ENCODE assay signal across 8 cellular contexts in genomic region chr2:25951071-25951547, GRCh38. TPM values are rescaled to one million over a fixed set of nuclear protein-coding genes. Genes with fewer than 3 reads are reported as not detected.
DNase-seq lines count a peak whose midpoint lies in the region; ATAC-seq and TF ChIP-seq lines count a peak whose summit lies in the region.

No MANE protein-coding gene starts in this region.

- H3K27me3 Mint-ChIP-seq in naive B cell, result no peaks in the 10 kb centered on the region

- no peaks in the 10 kb centered on the region for H3K4me1 Mint-ChIP-seq in naive B cell

- no peaks in the 10 kb centered on the region for H3K4me1 ChIP-seq in Karpas-422 (ENCODE audit: low read length)
- H3K4me1 ChIP-seq in PC-9 (replicated peaks; ENCODE audit: insufficient read depth), result no peaks in the 10 kb centered on the region

- no peak overlapping the region for H3K27ac Mint-ChIP-seq in naive B cell

- no peak overlapping the region for H2AFZ ChIP-seq in Karpas-422 (ENCODE audit: low read length)
- H2AFZ ChIP-seq in PC-9, result no peak overlapping the region

- no peak overlapping the region for H3K9ac ChIP-seq in Karpas-422 (ENCODE audit: low read length)

- CTCF ChIA-PET in PC-9 (lab: Charles Lee), result interaction anchor here (0.6 to 1.3 kb wide), 4 partner anchors 41 to 194 kb away, joined by 3 to 5 read pairs (median 4); no protein-coding TSS in a partner anchor

- H3K4me3 Mint-ChIP-seq in naive B cell, result no peak overlapping the region

- H3K9me2 ChIP-seq in Karpas-422 (replicated peaks; ENCODE audit: insufficient read depth, low read length) (no peaks in the 10 kb centered on the region), PC-9 (ENCODE audit: insufficient read depth) (no peaks in the 10 kb centered on the region)

- DNase-seq in Karpas-422 (peak; percentile 88), PC-9 (peak; percentile 67 to 68), naive B cell (peak; percentile 51), cortex of kidney (lab: John Stamatoyannopoulos, UW) (no peak)
- peak; percentile 75 for DNase-seq in activated T-cell treated with anti-CD3 and anti-CD28 coated beads, Interleukin-2, amount 50 U/mL, for 1 hour
- DNase-seq in stimulated activated CD8-positive, alpha-beta memory T cell treated with anti-CD3 and anti-CD28 coated beads, Interleukin-7, amount 100 ng/mL, for 4 hours (ENCODE audit: low read depth in 2 of 2), result peak; percentile 48 to 57

- POLR2A ChIA-PET in PC-9 (lab: Charles Lee; ENCODE audit: unreplicated experiment), result no interaction called here

- H3K36me3 Mint-ChIP-seq in naive B cell, result no peaks in the 10 kb centered on the region

- H3K36me3 ChIP-seq in Karpas-422 (ENCODE audit: insufficient read depth, low read length) (no peaks in the 10 kb centered on the region), PC-9 (ENCODE audit: low read depth) (no peaks in the 10 kb centered on the region)

- H4K20me1 ChIP-seq in Karpas-422 (ENCODE audit: insufficient read depth, low read depth, low read length), result no peaks in the 10 kb centered on the region
- no peaks in the 10 kb centered on the region for H4K20me1 ChIP-seq in PC-9 (ENCODE audit: insufficient read depth)

- ATAC-seq in esophagus mucosa (peak; percentile 97), naive B cell (ENCODE audit: low read depth in 2 of 2) (peak; percentile 80 to 86)

- H3K79me2 ChIP-seq in Karpas-422 (ENCODE audit: low read length) (no peaks in the 10 kb centered on the region), PC-9 (ENCODE audit: low read depth) (no peaks in the 10 kb centered on the region)

- H3K4me2 ChIP-seq in Karpas-422 (ENCODE audit: low read depth, low read length, poor library complexity, severe bottlenecking) (no peak overlapping the region), PC-9 (no peak overlapping the region)

- H3K27me3 ChIP-seq in Karpas-422 (ENCODE audit: low read length), result no peaks in the 10 kb centered on the region
- H3K27me3 ChIP-seq in PC-9 (ENCODE audit: insufficient read depth, low read depth), result no peaks in the 10 kb centered on the region

- H3K9me3 Mint-ChIP-seq in naive B cell, result no peaks in the 10 kb centered on the region

- H3K4me3 ChIP-seq in Karpas-422 (ENCODE audit: low read length) (no peak overlapping the region), PC-9 (no peak overlapping the region)

- H3F3A ChIP-seq in PC-9 (ENCODE audit: insufficient read depth, low read depth), result peaks cover 5% of the 10 kb centered on the region; the same call in 1 of the 2 replicates

- intact Hi-C loops in PC-9 (cut with micrococcal nuclease; ENCODE audit: unreplicated experiment), result loop anchor here (1.0 to 5.0 kb wide), 8 partner anchors 40 to 796 kb away; no protein-coding TSS in a partner anchor

- H3K9me3 ChIP-seq in Karpas-422 (ENCODE audit: low read length), result no peaks in the 10 kb centered on the region
- no peaks in the 10 kb centered on the region for H3K9me3 ChIP-seq in PC-9 (ENCODE audit: insufficient read depth, low read depth)

- TF ChIP-seq CTCF in GM12874 (IDR thresholded peaks at IDR 0.05; ENCODE audit: insufficient read depth, low read depth, low read length) (peak; percentile 92), PC-9 (conservative IDR thresholded peaks at IDR 0.05) (peak; percentile 99)

- H3K27ac ChIP-seq in Karpas-422 (ENCODE audit: low read length), result no peak overlapping the region
- H3K27ac ChIP-seq in PC-9, result no peak overlapping the region

- BruUV-seq in PC-9 (replicated peaks; lab: Mats Ljungman, UMichigan), result no TSS peak

RNA-seq across cellular contexts. Expression of gene KIF3C, which starts 31.2 kb away (rescaled TPM):
- total RNA-seq in Karpas-422 (2014; rRNA removed; shearing (Covaris generic); ENCODE audit: low replicate concordance), result 0.90 and 1.2 TPM in 2 replicates
- total RNA-seq in PC-9 (2021) (41.2 and 50.5 TPM in 2 replicates), esophagus mucosa (3.0 TPM)
- under 1 TPM; 0.16 to 0.71 (median 0.63) TPM for polyA plus RNA-seq in naive B cell (ENCODE audit: low read depth in 6 of 6)

Comparison
In these comparisons a context has a peak if more than half of its experiments do, and no peak if none do; other contexts are left out.
1. RNA of gene KIF3C, which starts 31.2 kb away (total RNA-seq): 41.2 to 50.5 TPM in PC-9; 3.0 TPM in esophagus mucosa (single experiment) and 0.90 to 1.2 TPM in Karpas-422; every median in the first group is over 10 times any median in the second.